19 cellular contexts compared by ENCODE assay signal in genomic region chr15:47652853-47653243, GRCh38.
DNase-seq lines count a peak whose midpoint lies in the region; ATAC-seq, FAIRE-seq and TF ChIP-seq lines count a peak whose summit lies in the region.
"Had no signal": no experiment of that assay in that cellular context is flagged by ENCODE, and none has a peak within 500 bp of the region (broad histone marks: within the 10 kb centered on the region; RNA-seq: fewer than 3 reads in every experiment).

No MANE protein-coding gene starts in this region.

- H2AFZ ChIP-seq in smooth muscle cell (ENCODE audit: low read depth), result peak overlapping the region; percentile 74
- H2AFZ ChIP-seq: GM23248 had no signal

- 75% methylated on average over 2 of the region's 2 CpGs for WGBS in smooth muscle cell (ENCODE audit: low lambda C conversion rate)

- peak overlapping the region in 2 of 3 experiments; percentile 23 to 27 for H3K27ac Mint-ChIP-seq in nephron
- H3K27ac Mint-ChIP-seq: CD4-positive, alpha-beta memory T cell had no signal

- H3K4me3 Mint-ChIP-seq in nephron, result peak overlapping the region in 1 of 3 experiments; percentile 55
- H3K4me3 Mint-ChIP-seq: CD4-positive, alpha-beta memory T cell had no signal

- TF ChIP-seq CTCF in D721Med (IDR thresholded peaks at IDR 0.05; ENCODE audit: insufficient read depth, missing control alignments) (no peak), WERI-Rb-1 (IDR thresholded peaks at IDR 0.05; ENCODE audit: low read depth, low read length) (no peak), nephron (IDR thresholded peaks at IDR 0.05; ENCODE audit: unreplicated experiment in 3 of 3) (no peak), smooth muscle cell (IDR thresholded peaks at IDR 0.05; ENCODE audit: borderline replicate concordance, insufficient read depth, poor library complexity, severe bottlenecking) (no peak)

- H3K79me2 ChIP-seq in smooth muscle cell (ENCODE audit: low read depth), result no peaks in the 10 kb centered on the region

- no peaks in the 10 kb centered on the region for H3K36me3 Mint-ChIP-seq in nephron (ENCODE audit: low read depth)
- H3K36me3 Mint-ChIP-seq: CD4-positive, alpha-beta memory T cell had no signal

- H3K4me1 Mint-ChIP-seq in nephron, result peaks cover 30% of the 10 kb centered on the region
- H3K4me1 Mint-ChIP-seq: CD4-positive, alpha-beta memory T cell had no signal

- H3K9me3 ChIP-seq in WERI-Rb-1 (ENCODE audit: severe bottlenecking), result no peaks in the 10 kb centered on the region
- no peaks in the 10 kb centered on the region for H3K9me3 ChIP-seq in smooth muscle cell (replicated peaks; ENCODE audit: low read depth)

- ATAC-seq in GM18517 (IDR thresholded peaks at IDR 0.05; ENCODE audit: unreplicated experiment), result no peak

- H3K27ac ChIP-seq in WERI-Rb-1, result peak overlapping the region; percentile 72
- no peak overlapping the region for H3K27ac ChIP-seq in smooth muscle cell (ENCODE audit: low read depth)
- H3K27ac ChIP-seq: GM23248 had no signal

- no peaks in the 10 kb centered on the region for H3K36me3 ChIP-seq in WERI-Rb-1
- no peaks in the 10 kb centered on the region for H3K36me3 ChIP-seq in smooth muscle cell (ENCODE audit: low read depth)

- no peak overlapping the region for H3K9ac ChIP-seq in smooth muscle cell (ENCODE audit: low read depth)
- H3K9ac ChIP-seq: GM23248 had no signal

- no peaks in the 10 kb centered on the region for H3K27me3 Mint-ChIP-seq in nephron (ENCODE audit: low read depth)
- H3K27me3 Mint-ChIP-seq: CD4-positive, alpha-beta memory T cell had no signal

- peaks cover 10% of the 10 kb centered on the region for H3K4me1 ChIP-seq in smooth muscle cell (ENCODE audit: low read depth)

- H3K4me3 ChIP-seq in WERI-Rb-1 (ENCODE audit: low read depth, low read length), result no peak overlapping the region
- no peak overlapping the region for H3K4me3 ChIP-seq in smooth muscle cell
- H3K4me3 ChIP-seq: GM23248 had no signal

- H3F3A ChIP-seq in smooth muscle cell (ENCODE audit: low read depth), result no peaks in the 10 kb centered on the region

- DNase-seq in D721Med (ENCODE audit: insufficient read length, low spot score), result no peak
- no peak for DNase-seq in WERI-Rb-1
- DNase-seq in smooth muscle cell (lab: John Stamatoyannopoulos, UW; ENCODE audit: unreplicated experiment), result no peak
- DNase-seq in NCI-H69 (lab: John Stamatoyannopoulos, UW), result no peak
- DNase-seq: C1 segment of cervical spinal cord; Calu3; CD4-positive, alpha-beta memory T cell; COR-L47; DMS153; DND-41; GM23248; H7; HCEC 1CT had no signal

- no peaks in the 10 kb centered on the region for H4K20me1 ChIP-seq in smooth muscle cell (ENCODE audit: low read depth)

- H3K9me3 Mint-ChIP-seq in nephron, result no peaks in the 10 kb centered on the region

- no peaks in the 10 kb centered on the region for H3K27me3 ChIP-seq in WERI-Rb-1 (ENCODE audit: insufficient read depth, low read depth, severe bottlenecking)
- no peaks in the 10 kb centered on the region for H3K27me3 ChIP-seq in smooth muscle cell (ENCODE audit: low read depth)

- peak; percentile 25 for FAIRE-seq in D721Med (lab: Jason Lieb, UNC)
- FAIRE-seq: G401.6, GM12892, GM19239, H1 had no signal

- H3K4me2 ChIP-seq in smooth muscle cell, result peak overlapping the region; percentile 59
